ENCODE assay signal across 19 cellular contexts in genomic region chr7:9557853-9558252, GRCh38.
DNase-seq lines count a peak whose midpoint lies in the region; ATAC-seq and TF ChIP-seq lines count a peak whose summit lies in the region.
"Had no signal": no experiment of that assay in that cellular context is flagged by ENCODE, and none has a peak within 500 bp of the region (broad histone marks: within the 10 kb centered on the region; RNA-seq: fewer than 3 reads in every experiment).

No MANE protein-coding gene starts in this region.

- no peaks in the 10 kb centered on the region for H3K36me3 ChIP-seq in neural progenitor cell
- H3K36me3 ChIP-seq: MG63, Peyer's patch had no signal

- H3K27me3 Mint-ChIP-seq in neural progenitor cell (ENCODE audit: insufficient read depth, low read depth), result no peaks in the 10 kb centered on the region
- H3K27me3 Mint-ChIP-seq: CD4-positive, CD25-positive, alpha-beta regulatory T cell had no signal

- H3K4me1 ChIP-seq in neural progenitor cell, result no peaks in the 10 kb centered on the region
- H3K4me1 ChIP-seq: Peyer's patch had no signal

- H3K9me3 Mint-ChIP-seq in neural progenitor cell, result no peaks in the 10 kb centered on the region

- no peaks in the 10 kb centered on the region for H3K36me3 Mint-ChIP-seq in neural progenitor cell
- H3K36me3 Mint-ChIP-seq: CD4-positive, CD25-positive, alpha-beta regulatory T cell had no signal

- no peaks in the 10 kb centered on the region for H3K79me2 ChIP-seq in neural progenitor cell (ENCODE audit: low read depth)

- H3K27ac ChIP-seq in neural progenitor cell, result no peak overlapping the region
- H3K27ac ChIP-seq in caudate nucleus (ENCODE audit: low read depth, low read length), result no peak overlapping the region
- H3K27ac ChIP-seq: Peyer's patch had no signal

- no peak overlapping the region for H3K4me3 ChIP-seq in neural progenitor cell
- H3K4me3 ChIP-seq: GM12878, MG63, Peyer's patch had no signal

- H4K20me1 ChIP-seq in neural progenitor cell (ENCODE audit: low read depth), result no peaks in the 10 kb centered on the region

- DNase-seq in NCI-H345 (lab: John Stamatoyannopoulos, UW), result peak; percentile 45
- no peak for DNase-seq in NCI-H345 treated with DMSO at 0.1 percent for 48 hours (lab: John Stamatoyannopoulos, UW; ENCODE audit: unreplicated experiment)
- DNase-seq in NCI-H1930 (lab: John Stamatoyannopoulos, UW), result peak; percentile 62 to 72
- DNase-seq in NCI-H748 (lab: John Stamatoyannopoulos, UW; ENCODE audit: unreplicated experiment), result peak; percentile 91
- no peak for DNase-seq in neural progenitor cell (ENCODE audit: low spot score)
- DNase-seq in caudate nucleus (lab: John Stamatoyannopoulos, UW), result no peak
- DNase-seq: 8988T; CD4-positive, CD25-positive, alpha-beta regulatory T cell; Kasumi-1; MG63; NCI-H524; NK-92 treated with Interleukin-12 subunit alpha and Interleukin-12 subunit beta, amount 100 ng/mL, for 24 hours; Peyer's patch; SHP77; T-helper 1 cell; T-helper 9 cell had no signal

- TF ChIP-seq CTCF in neural progenitor cell (IDR thresholded peaks at IDR 0.05), result no peak

- no peaks in the 10 kb centered on the region for H3K27me3 ChIP-seq in neural progenitor cell
- H3K27me3 ChIP-seq: MG63, Peyer's patch had no signal

- no peak overlapping the region for H3K4me3 Mint-ChIP-seq in neural progenitor cell
- H3K4me3 Mint-ChIP-seq: CD4-positive, CD25-positive, alpha-beta regulatory T cell had no signal

- H3F3A ChIP-seq in neural progenitor cell (ENCODE audit: low read depth), result no peaks in the 10 kb centered on the region

- H3K9me3 ChIP-seq in neural progenitor cell (ENCODE audit: low read depth), result no peaks in the 10 kb centered on the region
- H3K9me3 ChIP-seq: MG63, Peyer's patch had no signal

- H3K4me1 Mint-ChIP-seq in neural progenitor cell, result no peaks in the 10 kb centered on the region
- H3K4me1 Mint-ChIP-seq: CD4-positive, CD25-positive, alpha-beta regulatory T cell had no signal

- ATAC-seq in HG02938 (IDR thresholded peaks at IDR 0.05; ENCODE audit: unreplicated experiment) (no peak), GM18520 (IDR thresholded peaks at IDR 0.05; ENCODE audit: unreplicated experiment) (no peak)
- ATAC-seq: GM12878 had no signal

- H3K4me2 ChIP-seq in neural progenitor cell, result no peak overlapping the region

- H3K27ac Mint-ChIP-seq in neural progenitor cell, result no peak overlapping the region
- H3K27ac Mint-ChIP-seq: CD4-positive, CD25-positive, alpha-beta regulatory T cell had no signal

- peak overlapping the region; percentile 8 for H2AFZ ChIP-seq in neural progenitor cell (replicated peaks)

- no peak overlapping the region for H3K9ac ChIP-seq in neural progenitor cell

Comparison
In these comparisons a context has a peak if more than half of its experiments do, and no peak if none do; other contexts are left out.
1. DNase-seq: peak in NCI-H345 (single experiment), NCI-H1930 (2 of 2) and NCI-H748 (single experiment); none in NCI-H345 treated with DMSO at 0.1 percent for 48 hours (single experiment), neural progenitor cell (single experiment) and caudate nucleus (0 of 61).